ENCODE assay signal across 8 cellular contexts in genomic region chr6:39347906-39348585, GRCh38. TPM values are rescaled to one million over a fixed set of nuclear protein-coding genes. Genes with fewer than 3 reads are reported as not detected.
DNase-seq lines count a peak whose midpoint lies in the region; ATAC-seq and TF ChIP-seq lines count a peak whose summit lies in the region.

No MANE protein-coding gene starts in this region.

- H3K4me2 ChIP-seq in HCT116 (ENCODE audit: low read length), result no peak overlapping the region

- POLR2A ChIA-PET in HCT116 (lab: Charles Lee), result no interaction called here

- ATAC-seq in HCT116 (peak; percentile 92), lower lobe of right lung (peak; percentile 81 to 83), HG02840 (IDR thresholded peaks at IDR 0.05; ENCODE audit: low FRiP score, unreplicated experiment) (no peak)

- no TSS peak for BruUV-seq in Calu3 (replicated peaks; lab: Mats Ljungman, UMichigan)
- no TSS peak for BruUV-seq in HCT116 (replicated peaks; lab: Mats Ljungman, UMichigan)

- no peak overlapping the region for H3K4me3 Mint-ChIP-seq in Calu3 (ENCODE audit: low read depth, unreplicated experiment)

- no peaks in the 10 kb centered on the region for H3K36me3 Mint-ChIP-seq in Calu3 (ENCODE audit: insufficient read depth, unreplicated experiment)

- RAD21 ChIA-PET in HCT116 (lab: Charles Lee; ENCODE audit: low non-redundant PET in 1 of 2, low total read pairs in 2 of 2, uncharacterized antibody in 2 of 2, unreplicated experiment in 2 of 2), result no interaction called here

- TF ChIP-seq POLR2A in HCT116 (IDR thresholded peaks at IDR 0.05; ENCODE audit: borderline replicate concordance, extremely low read depth, insufficient read depth, insufficient read length), result no peak

- H3K4me1 ChIP-seq in HCT116 (ENCODE audit: control insufficient read depth in 1 of 2, insufficient read depth in 2 of 2, low read length in 2 of 2) (no peaks in the 10 kb centered on the region), lower lobe of right lung (peaks cover 8% of the 10 kb centered on the region)

- no peaks in the 10 kb centered on the region; the same call in 1 of the 2 replicates for H3K27me3 ChIP-seq in HCT116 (ENCODE audit: insufficient read depth, low read length)
- no peaks in the 10 kb centered on the region for H3K27me3 ChIP-seq in lower lobe of right lung (ENCODE audit: low read depth)

- H3K9me2 ChIP-seq in HCT116 (ENCODE audit: insufficient read depth), result no peaks in the 10 kb centered on the region

- CTCF ChIA-PET in Calu3 (lab: Charles Lee), result interaction anchor here (1.0 kb wide), 1 partner anchor 12 kb away, joined by 3 read pairs; no protein-coding TSS in a partner anchor
- CTCF ChIA-PET in HCT116 (lab: Charles Lee), result no interaction called here

- no peak overlapping the region for H3K27ac ChIP-seq in HCT116 (ENCODE audit: low read depth, low read length)
- no peak overlapping the region for H3K27ac ChIP-seq in coronary artery
- H3K27ac ChIP-seq in lower lobe of right lung, result no peak overlapping the region

- H3K79me2 ChIP-seq in HCT116 (ENCODE audit: insufficient read depth, low read length), result no peaks in the 10 kb centered on the region

- H3K36me3 ChIP-seq in HCT116 (ENCODE audit: control insufficient read depth in 1 of 2, insufficient read depth in 2 of 2, low read length in 2 of 2) (no peaks in the 10 kb centered on the region), lower lobe of right lung (no peaks in the 10 kb centered on the region)

- no peaks in the 10 kb centered on the region for H3K9me3 Mint-ChIP-seq in Calu3 (ENCODE audit: low read depth, unreplicated experiment)

- H3K9ac ChIP-seq in HCT116 (ENCODE audit: low read length), result no peak overlapping the region

- intact Hi-C loops in Calu3 (cut with micrococcal nuclease; ENCODE audit: unreplicated experiment), result loop anchor here (5.0 to 10.0 kb wide), 3 partner anchors 544 to 1567 kb away; no protein-coding TSS in a partner anchor
- intact Hi-C loops in HCT116 (cut with micrococcal nuclease), result loop anchor here (1.0 to 10.0 kb wide), 4 partner anchors 544 to 1719 kb away; no protein-coding TSS in a partner anchor
- intact Hi-C loops in lower lobe of right lung (cut with DNase I), result no loop called here

- H3K27me3 Mint-ChIP-seq in Calu3 (ENCODE audit: unreplicated experiment), result peaks cover 85% of the 10 kb centered on the region

- no peaks in the 10 kb centered on the region for H3K4me1 Mint-ChIP-seq in Calu3 (ENCODE audit: low read depth, unreplicated experiment)

- no peak overlapping the region for H2AFZ ChIP-seq in HCT116 (ENCODE audit: low read depth, low read length, poor library complexity, severe bottlenecking)

- H3K9me3 ChIP-seq in HCT116 (ENCODE audit: control insufficient read depth in 1 of 2, insufficient read depth in 1 of 2, low read depth in 1 of 2, low read length in 2 of 2), result no peaks in the 10 kb centered on the region
- H3K9me3 ChIP-seq in lower lobe of right lung, result no peaks in the 10 kb centered on the region

- DNase-seq in Calu3 (peak; percentile 83), HCT116 (ENCODE audit: low read depth, low spot score) (peak; percentile 24), NCI-H446 (lab: John Stamatoyannopoulos, UW) (peak; percentile 52 to 83), coronary artery (ENCODE audit: low spot score) (no peak), lower lobe of right lung (peak; percentile 78)
- peak; percentile 75 for DNase-seq in activated CD4-positive, alpha-beta T cell treated with anti-CD3 and anti-CD28 coated beads for 48 hours
- peak; percentile 31 for DNase-seq in stimulated activated CD8-positive, alpha-beta memory T cell treated with anti-CD3 and anti-CD28 coated beads, Interleukin-15, amount 100 ng/mL, for 1 hour (ENCODE audit: low read depth)

- H4K20me1 ChIP-seq in HCT116 (ENCODE audit: insufficient read depth), result no peaks in the 10 kb centered on the region

- TF ChIP-seq CTCF in Calu3 (IDR thresholded peaks at IDR 0.05; ENCODE audit: unreplicated experiment), result peak; percentile 94
- TF ChIP-seq CTCF in HCT116 (IDR thresholded peaks at IDR 0.05 in 2 of 3, conservative IDR thresholded peaks at IDR 0.05 in 1 of 3; ENCODE audit: borderline replicate concordance in 1 of 3, insufficient read depth in 1 of 3, low read depth in 2 of 3, low read length in 2 of 3), result peak; percentile 51 to 87 (median 85); a peak in 5 of 6 replicates
- peak; percentile 88 for TF ChIP-seq CTCF in coronary artery (IDR thresholded peaks at IDR 0.05)
- TF ChIP-seq CTCF in lower lobe of right lung (IDR thresholded peaks at IDR 0.05), result peak; percentile 89

- H3K4me3 ChIP-seq in HCT116 (replicated peaks in 1 of 2; ENCODE audit: low read depth in 1 of 2, low read length in 2 of 2), result no peak overlapping the region
- no peak overlapping the region for H3K4me3 ChIP-seq in coronary artery
- H3K4me3 ChIP-seq in lower lobe of right lung, result no peak overlapping the region

- H3K27ac Mint-ChIP-seq in Calu3 (ENCODE audit: unreplicated experiment), result no peak overlapping the region

- TF ChIP-seq RAD21 in HCT116 (IDR thresholded peaks at IDR 0.05; ENCODE audit: low read depth), result peak; percentile 79

TF ChIP-seq in HCT116, 20 proteins besides CTCF, POLR2A, EP300 and RAD21:
- TF ChIP-seq, protein P1, sequence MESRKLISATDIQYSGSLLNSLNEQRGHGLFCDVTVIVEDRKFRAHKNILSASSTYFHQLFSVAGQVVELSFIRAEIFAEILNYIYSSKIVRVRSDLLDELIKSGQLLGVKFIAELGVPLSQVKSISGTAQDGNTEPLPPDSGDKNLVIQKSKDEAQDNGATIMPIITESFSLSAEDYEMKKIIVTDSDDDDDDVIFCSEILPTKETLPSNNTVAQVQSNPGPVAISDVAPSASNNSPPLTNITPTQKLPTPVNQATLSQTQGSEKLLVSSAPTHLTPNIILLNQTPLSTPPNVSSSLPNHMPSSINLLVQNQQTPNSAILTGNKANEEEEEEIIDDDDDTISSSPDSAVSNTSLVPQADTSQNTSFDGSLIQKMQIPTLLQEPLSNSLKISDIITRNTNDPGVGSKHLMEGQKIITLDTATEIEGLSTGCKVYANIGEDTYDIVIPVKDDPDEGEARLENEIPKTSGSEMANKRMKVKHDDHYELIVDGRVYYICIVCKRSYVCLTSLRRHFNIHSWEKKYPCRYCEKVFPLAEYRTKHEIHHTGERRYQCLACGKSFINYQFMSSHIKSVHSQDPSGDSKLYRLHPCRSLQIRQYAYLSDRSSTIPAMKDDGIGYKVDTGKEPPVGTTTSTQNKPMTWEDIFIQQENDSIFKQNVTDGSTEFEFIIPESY (IDR thresholded peaks at IDR 0.05; ENCODE audit: extremely low read depth, insufficient replicate concordance, low read length), result no peak
- TF ChIP-seq REST (IDR thresholded peaks at IDR 0.05; ENCODE audit: low read depth) (no peak), CBX3 (IDR thresholded peaks at IDR 0.05; ENCODE audit: low read depth) (no peak), POLR2AphosphoS5 (IDR thresholded peaks at IDR 0.05; ENCODE audit: low read depth, low read length) (no peak), ATF3 (IDR thresholded peaks at IDR 0.05) (no peak), YY1 (IDR thresholded peaks at IDR 0.05; ENCODE audit: extremely low read depth, insufficient replicate concordance, low read depth, low read length) (no peak), JUND (IDR thresholded peaks at IDR 0.05) (no peak), ELF1 (IDR thresholded peaks at IDR 0.05; ENCODE audit: borderline replicate concordance, low read depth) (no peak), EGR1 (IDR thresholded peaks at IDR 0.05; ENCODE audit: low read depth) (no peak), SRF (IDR thresholded peaks at IDR 0.05; ENCODE audit: low read depth) (no peak), FOSL1 (IDR thresholded peaks at IDR 0.05; ENCODE audit: low read depth) (no peak), EZH2 (IDR thresholded peaks at IDR 0.05) (no peak), CEBPB (IDR thresholded peaks at IDR 0.05; ENCODE audit: low read depth) (no peak)
- TF ChIP-seq, protein P2, sequence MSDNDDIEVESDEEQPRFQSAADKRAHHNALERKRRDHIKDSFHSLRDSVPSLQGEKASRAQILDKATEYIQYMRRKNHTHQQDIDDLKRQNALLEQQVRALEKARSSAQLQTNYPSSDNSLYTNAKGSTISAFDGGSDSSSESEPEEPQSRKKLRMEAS (IDR thresholded peaks at IDR 0.05), result no peak
TF ChIP-seq in HCT116: peak in this region for 0.

RNA-seq across cellular contexts. Expression of gene KCNK16, which starts 25.5 kb away (rescaled TPM):
- not detected in 2 replicates for total RNA-seq in Calu3 (2022)
- not detected for total RNA-seq in HCT116 (2021; ENCODE audit: unreplicated experiment)
- not detected in 2 replicates for polyA plus RNA-seq in HCT116 (2012)
- total RNA-seq in lower lobe of right lung, result not detected

RNA-seq across cellular contexts. Expression of gene KCNK17, which starts 33.8 kb away (rescaled TPM):
- total RNA-seq in Calu3 (2022) (not detected in 2 replicates), HCT116 (2021; ENCODE audit: unreplicated experiment) (not detected), lower lobe of right lung (5.5 TPM)
- polyA plus RNA-seq in HCT116 (2012), result not detected in 2 replicates
